8 cellular contexts compared by ENCODE assay signal in the genomic region with DNA sequence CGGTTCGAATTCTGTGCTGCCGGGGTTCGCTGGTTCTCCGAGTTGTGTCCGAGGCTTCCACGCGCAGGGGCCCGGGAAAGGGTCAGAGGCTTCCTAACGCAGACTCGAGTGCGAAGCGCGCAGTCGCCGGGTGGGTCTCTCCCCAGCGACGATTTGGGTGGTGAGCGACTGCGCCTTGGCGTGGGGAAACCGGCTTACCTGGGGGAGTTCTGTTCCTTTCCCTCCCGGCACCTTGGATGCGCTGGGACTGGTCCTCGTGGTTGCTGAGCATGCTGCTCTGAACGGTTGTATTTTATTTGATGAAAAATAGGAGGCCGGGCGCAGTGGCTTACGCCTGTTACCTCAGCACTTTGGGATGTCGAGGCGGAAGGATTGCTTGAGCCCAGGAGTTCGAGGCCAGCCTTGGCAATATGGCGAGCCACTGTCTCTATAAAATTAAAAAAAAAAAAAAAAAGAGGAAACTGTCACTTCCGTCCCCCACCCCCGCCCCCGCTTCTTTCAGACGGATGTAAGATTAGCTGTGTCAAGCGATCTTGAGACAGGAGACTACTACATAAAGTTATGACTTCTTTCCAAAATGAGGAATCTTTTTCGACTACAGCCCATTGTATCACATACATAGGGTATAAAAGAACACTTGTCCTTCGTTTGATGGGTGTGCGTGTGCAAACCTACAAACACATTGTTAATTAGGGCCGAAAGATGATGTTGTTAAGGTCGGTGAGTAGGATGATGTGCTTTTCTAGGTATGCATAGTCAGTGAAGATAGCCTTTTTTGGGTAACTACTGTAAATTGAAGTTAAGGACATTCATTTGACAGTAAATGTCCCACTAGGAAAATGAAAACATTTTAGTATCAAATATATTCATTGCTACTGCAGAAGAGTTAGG. TPM values are rescaled to one million over a fixed set of nuclear protein-coding genes. Genes with fewer than 3 reads are reported as not detected.
DNase-seq lines count a peak whose midpoint lies in the region; ATAC-seq and TF ChIP-seq lines count a peak whose summit lies in the region.

A gene with protein sequence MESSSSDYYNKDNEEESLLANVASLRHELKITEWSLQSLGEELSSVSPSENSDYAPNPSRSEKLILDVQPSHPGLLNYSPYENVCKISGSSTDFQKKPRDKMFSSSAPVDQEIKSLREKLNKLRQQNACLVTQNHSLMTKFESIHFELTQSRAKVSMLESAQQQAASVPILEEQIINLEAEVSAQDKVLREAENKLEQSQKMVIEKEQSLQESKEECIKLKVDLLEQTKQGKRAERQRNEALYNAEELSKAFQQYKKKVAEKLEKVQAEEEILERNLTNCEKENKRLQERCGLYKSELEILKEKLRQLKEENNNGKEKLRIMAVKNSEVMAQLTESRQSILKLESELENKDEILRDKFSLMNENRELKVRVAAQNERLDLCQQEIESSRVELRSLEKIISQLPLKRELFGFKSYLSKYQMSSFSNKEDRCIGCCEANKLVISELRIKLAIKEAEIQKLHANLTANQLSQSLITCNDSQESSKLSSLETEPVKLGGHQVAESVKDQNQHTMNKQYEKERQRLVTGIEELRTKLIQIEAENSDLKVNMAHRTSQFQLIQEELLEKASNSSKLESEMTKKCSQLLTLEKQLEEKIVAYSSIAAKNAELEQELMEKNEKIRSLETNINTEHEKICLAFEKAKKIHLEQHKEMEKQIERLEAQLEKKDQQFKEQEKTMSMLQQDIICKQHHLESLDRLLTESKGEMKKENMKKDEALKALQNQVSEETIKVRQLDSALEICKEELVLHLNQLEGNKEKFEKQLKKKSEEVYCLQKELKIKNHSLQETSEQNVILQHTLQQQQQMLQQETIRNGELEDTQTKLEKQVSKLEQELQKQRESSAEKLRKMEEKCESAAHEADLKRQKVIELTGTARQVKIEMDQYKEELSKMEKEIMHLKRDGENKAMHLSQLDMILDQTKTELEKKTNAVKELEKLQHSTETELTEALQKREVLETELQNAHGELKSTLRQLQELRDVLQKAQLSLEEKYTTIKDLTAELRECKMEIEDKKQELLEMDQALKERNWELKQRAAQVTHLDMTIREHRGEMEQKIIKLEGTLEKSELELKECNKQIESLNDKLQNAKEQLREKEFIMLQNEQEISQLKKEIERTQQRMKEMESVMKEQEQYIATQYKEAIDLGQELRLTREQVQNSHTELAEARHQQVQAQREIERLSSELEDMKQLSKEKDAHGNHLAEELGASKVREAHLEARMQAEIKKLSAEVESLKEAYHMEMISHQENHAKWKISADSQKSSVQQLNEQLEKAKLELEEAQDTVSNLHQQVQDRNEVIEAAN (N-terminal part only) (plus strand): TSS at position 2 of the 891 bp plus-strand sequence. CDS start 2,638 bp downstream, outside the sequence.

- H3K4me1 ChIP-seq in DOHH2 (ENCODE audit: control insufficient read depth, low read length) (peaks cover 55% of the 10 kb centered on the region), neutrophil (ENCODE audit: control insufficient read depth in 1 of 2, insufficient read depth in 1 of 2, low read depth in 1 of 2, low read length in 1 of 2) (peaks cover 30 to 41% of the 10 kb centered on the region in 2 experiments)

- H3K27me3 ChIP-seq in DOHH2 (ENCODE audit: control insufficient read depth, low read length) (no peaks in the 10 kb centered on the region), neutrophil (no peaks in the 10 kb centered on the region)

- peaks cover 88% of the 10 kb centered on the region for H3K79me2 ChIP-seq in DOHH2 (ENCODE audit: control insufficient read depth, low read length)

- H3K36me3 Mint-ChIP-seq in endothelial cell (ENCODE audit: low read depth, unreplicated experiment), result peaks cover 7% of the 10 kb centered on the region

- H3K9me3 ChIP-seq in DOHH2 (ENCODE audit: control insufficient read depth, insufficient read depth, low read length), result no peaks in the 10 kb centered on the region
- no peaks in the 10 kb centered on the region for H3K9me3 ChIP-seq in neutrophil

- peaks cover 10% of the 10 kb centered on the region for H3K27me3 Mint-ChIP-seq in endothelial cell (ENCODE audit: unreplicated experiment)

- H3K9me3 Mint-ChIP-seq in endothelial cell (ENCODE audit: unreplicated experiment), result no peaks in the 10 kb centered on the region

- peaks cover 27% of the 10 kb centered on the region for H3K4me1 Mint-ChIP-seq in endothelial cell (ENCODE audit: unreplicated experiment)

- H3K4me3 Mint-ChIP-seq in endothelial cell (ENCODE audit: unreplicated experiment), result peak within 1 kb of the TSS; percentile 97

- peaks cover 5% of the 10 kb centered on the region; the same call in 1 of the 2 replicates for H3F3A ChIP-seq in DOHH2 (ENCODE audit: control insufficient read depth, insufficient read depth)

- DNase-seq in Kasumi-1 (lab: John Stamatoyannopoulos, UW) (peak; percentile 67 to 69), endothelial cell (ENCODE audit: low spot score) (peak; percentile 40), NCI-H524 treated with DMSO at 0.1 percent for 48 hours (lab: John Stamatoyannopoulos, UW) (no peak)

- H3K4me3 ChIP-seq in DOHH2 (ENCODE audit: low read length), result peak within 1 kb of the TSS; percentile 100
- peak within 1 kb of the TSS; percentile 98 for H3K4me3 ChIP-seq in WI38 (ENCODE audit: low read depth, low read length)
- H3K4me3 ChIP-seq in neutrophil (ENCODE audit: low read depth in 1 of 2, low read length in 1 of 2), result peak within 1 kb of the TSS; percentile 99

- H3K27ac ChIP-seq in DOHH2 (ENCODE audit: low read depth, low read length), result peak within 1 kb of the TSS; percentile 87
- H3K27ac ChIP-seq in neutrophil, result peak within 1 kb of the TSS; percentile 98

- H4K20me1 ChIP-seq in DOHH2 (ENCODE audit: control insufficient read depth, insufficient read depth, low read depth, low read length), result peaks cover 17% of the 10 kb centered on the region

- ATAC-seq in GM21390 (IDR thresholded peaks at IDR 0.05; ENCODE audit: unreplicated experiment) (peak; percentile 7), HG03565 (IDR thresholded peaks at IDR 0.05; ENCODE audit: unreplicated experiment) (no peak)

- H3K4me2 ChIP-seq in DOHH2 (ENCODE audit: low read length), result peak within 1 kb of the TSS; percentile 99

- H3K9me2 ChIP-seq in DOHH2 (replicated peaks; ENCODE audit: control insufficient read depth, low read length), result no peaks in the 10 kb centered on the region

- H3K27ac Mint-ChIP-seq in endothelial cell (ENCODE audit: unreplicated experiment), result peak within 1 kb of the TSS; percentile 98

- TF ChIP-seq CTCF in DOHH2 (IDR thresholded peaks at IDR 0.05; ENCODE audit: low read depth, low read length, poor library complexity, severe bottlenecking), result no peak
- no peak for TF ChIP-seq CTCF in WI38 (IDR thresholded peaks at IDR 0.05; ENCODE audit: low read depth, low read length)
- no peak for TF ChIP-seq CTCF in endothelial cell (IDR thresholded peaks at IDR 0.05; ENCODE audit: unreplicated experiment)
- TF ChIP-seq CTCF in neutrophil (IDR thresholded peaks at IDR 0.05), result no peak

- H3K36me3 ChIP-seq in DOHH2 (ENCODE audit: control insufficient read depth, low read length) (peaks cover 52% of the 10 kb centered on the region), neutrophil (no peaks in the 10 kb centered on the region)

RNA-seq across cellular contexts. Expression of the gene that starts here (rescaled TPM):
- 10.4 TPM for total RNA-seq in endothelial cell (ENCODE audit: unreplicated experiment)
